ENCODE assay signal across 17 cellular contexts in the genomic region with DNA sequence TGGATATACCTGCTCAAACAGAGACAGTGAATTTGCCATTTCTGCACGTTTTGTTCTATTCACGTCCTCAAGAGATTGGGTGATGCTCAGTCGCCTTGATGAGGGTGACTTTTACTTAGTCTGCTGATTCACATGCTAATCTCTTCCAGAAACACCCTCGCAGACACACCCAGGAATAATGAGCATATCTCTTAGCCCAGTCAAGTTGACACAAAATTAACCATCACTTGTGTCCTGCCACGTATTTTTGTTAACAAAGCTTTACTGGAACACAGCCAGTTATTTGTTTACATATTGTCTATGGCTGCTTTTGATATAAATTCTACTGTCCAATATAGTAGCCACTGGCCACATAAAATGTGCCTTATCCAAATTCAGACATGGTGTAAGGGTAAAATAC.
DNase-seq lines count a peak whose midpoint lies in the region; ATAC-seq, FAIRE-seq and TF ChIP-seq lines count a peak whose summit lies in the region.
"Had no signal": no experiment of that assay in that cellular context is flagged by ENCODE, and none has a peak within 500 bp of the region (broad histone marks: within the 10 kb centered on the region; RNA-seq: fewer than 3 reads in every experiment).

No MANE protein-coding gene starts in this region.

- 0% methylated on average over 5 of the region's 5 CpGs for WGBS in K562 (ENCODE audit: insufficient coverage, low coverage, missing lambda C conversion rate)

- TF ChIP-seq EP300 in K562 (IDR thresholded peaks at IDR 0.05; ENCODE audit: low read length): no peak; the same call in 1 of the 2 replicates

- no peak for TF ChIP-seq CTCF in K562 (IDR thresholded peaks at IDR 0.05 in 2 of 3, conservative IDR thresholded peaks at IDR 0.05 in 1 of 3; ENCODE audit: insufficient read depth in 2 of 3, low read depth in 1 of 3, low read length in 3 of 3)
- TF ChIP-seq CTCF in WERI-Rb-1 (IDR thresholded peaks at IDR 0.05; ENCODE audit: low read depth, low read length): no peak
- TF ChIP-seq CTCF in PC-9 (conservative IDR thresholded peaks at IDR 0.05): no peak

- CTCF ChIA-PET in K562 (lab: Yijun Ruan, JAX; ENCODE audit: low intra/inter-chr PET ratio) (no interaction called here), PC-9 (lab: Charles Lee) (no interaction called here)

- in situ Hi-C loops in K562 (cut with MboI): no loop called here

- no TSS peak for BruUV-seq in K562 (replicated peaks; lab: Mats Ljungman, UMichigan)
- BruUV-seq in PC-9 (replicated peaks; lab: Mats Ljungman, UMichigan): no TSS peak

- no peaks in the 10 kb centered on the region for H3F3A ChIP-seq in PC-9 (ENCODE audit: insufficient read depth, low read depth)

- TF ChIP-seq RAD21 in K562 (CRISPR knock-in tag; conservative IDR thresholded peaks at IDR 0.05 in 1 of 2, IDR thresholded peaks at IDR 0.05 in 1 of 2): no peak

- ATAC-seq in K562: peak; percentile 50; the same call in 2 of the 3 replicates

- H3K27ac ChIP-seq in K562 (ENCODE audit: extremely low read depth, low read depth, low read length) (no peak overlapping the region), WERI-Rb-1 (no peak overlapping the region), PC-9 (no peak overlapping the region)

- no peak for TF ChIP-seq POLR2A in K562 (conservative IDR thresholded peaks at IDR 0.05)

- H3K4me3 ChIP-seq in K562: no peak overlapping the region
- H3K4me3 ChIP-seq in WERI-Rb-1 (ENCODE audit: low read depth, low read length): no peak overlapping the region
- H3K4me3 ChIP-seq in PC-9: no peak overlapping the region
- H3K4me3 ChIP-seq: HAP-1 had no signal

- H3K36me3 ChIP-seq in K562 (ENCODE audit: control insufficient read depth, insufficient read depth, low read length) (no peaks in the 10 kb centered on the region), WERI-Rb-1 (no peaks in the 10 kb centered on the region), PC-9 (ENCODE audit: low read depth) (no peaks in the 10 kb centered on the region)
- H3K36me3 ChIP-seq: HAP-1 had no signal

- DNase-seq in HUDEP-2 (lab: John Stamatoyannopoulos, UW; ENCODE audit: unreplicated experiment in 76 of 76) (peak in 66 of 76 experiments; percentile 1 to 87 (median 49)), NCI-H748 (lab: John Stamatoyannopoulos, UW; ENCODE audit: unreplicated experiment) (peak; percentile 76), K562 (ENCODE audit: extremely low read depth in 1 of 4, low spot score in 3 of 4) (peak in 2 of 4 experiments; percentile 7 to 38), cardiac septum (ENCODE audit: low spot score) (no peak), WERI-Rb-1 (no peak), PC-9 (no peak)
- DNase-seq: C1 segment of cervical spinal cord; Caco-2; CD4-positive, alpha-beta memory T cell; DMS153; DND-41; GOT3; HFFc6 had no signal

- no peak overlapping the region for H2AFZ ChIP-seq in K562 (ENCODE audit: low read depth, low read length)
- H2AFZ ChIP-seq in PC-9: no peak overlapping the region

- POLR2A ChIA-PET in K562 (lab: Yijun Ruan, JAX) (no interaction called here), PC-9 (lab: Charles Lee; ENCODE audit: unreplicated experiment) (no interaction called here)

- H3K27me3 ChIP-seq in K562 (ENCODE audit: control insufficient read depth in 2 of 2, insufficient read depth in 2 of 2, low read length in 2 of 2): no peaks in the 10 kb centered on the region
- no peaks in the 10 kb centered on the region for H3K27me3 ChIP-seq in WERI-Rb-1 (ENCODE audit: insufficient read depth, low read depth, severe bottlenecking)
- H3K27me3 ChIP-seq in PC-9 (ENCODE audit: insufficient read depth, low read depth): no peaks in the 10 kb centered on the region

- no peaks in the 10 kb centered on the region for H3K9me1 ChIP-seq in K562 (ENCODE audit: control insufficient read depth, insufficient read depth, low read length)

- H3K9me3 ChIP-seq in K562 (replicated peaks; ENCODE audit: control insufficient read depth, insufficient read depth, low read depth, low read length) (no peaks in the 10 kb centered on the region), WERI-Rb-1 (ENCODE audit: severe bottlenecking) (no peaks in the 10 kb centered on the region), PC-9 (ENCODE audit: insufficient read depth, low read depth) (no peaks in the 10 kb centered on the region)
- H3K9me3 ChIP-seq: Caco-2, HAP-1 had no signal

- H4K20me1 ChIP-seq in K562 (replicated peaks; ENCODE audit: control insufficient read depth, insufficient read depth, low read length): no peaks in the 10 kb centered on the region
- no peaks in the 10 kb centered on the region for H4K20me1 ChIP-seq in PC-9 (ENCODE audit: insufficient read depth)

- intact Hi-C loops in K562 (cut with micrococcal nuclease) (no loop called here), cardiac septum (cut with DNase I) (no loop called here), PC-9 (cut with micrococcal nuclease; ENCODE audit: unreplicated experiment) (no loop called here)

- no peaks in the 10 kb centered on the region for H3K79me2 ChIP-seq in K562 (ENCODE audit: control insufficient read depth, insufficient read depth, low read length)
- H3K79me2 ChIP-seq in PC-9 (ENCODE audit: low read depth): no peaks in the 10 kb centered on the region

- H3K4me2 ChIP-seq in K562 (ENCODE audit: insufficient read depth, low read length): no peak overlapping the region
- no peak overlapping the region for H3K4me2 ChIP-seq in PC-9

- no peaks in the 10 kb centered on the region for H3K9me2 ChIP-seq in PC-9 (ENCODE audit: insufficient read depth)

- H3K9ac ChIP-seq in K562 (ENCODE audit: insufficient read depth in 1 of 2, low read depth in 2 of 2, low read length in 2 of 2): no peak overlapping the region

- H3K4me1 ChIP-seq in K562 (replicated peaks in 1 of 2; ENCODE audit: control insufficient read depth in 2 of 2, insufficient read depth in 2 of 2, low read length in 2 of 2) (peaks cover 0 to 4% of the 10 kb centered on the region in 2 experiments; a peak in 2 of 5 replicates), PC-9 (replicated peaks; ENCODE audit: insufficient read depth) (no peaks in the 10 kb centered on the region)
- H3K4me1 ChIP-seq: Caco-2 had no signal

- peak; percentile 29 for FAIRE-seq in K562 (lab: Jason Lieb, UNC)
- FAIRE-seq: G401.6, GM12892, H54 had no signal

TF ChIP-seq in K562, 482 proteins besides CTCF, POLR2A, EP300 and RAD21 (continues in another document):
- TF ChIP-seq CTBP1 (IDR thresholded peaks at IDR 0.05; ENCODE audit: borderline replicate concordance) (0 out of 2 replicates have a peak, but pooled peaks have one; percentile 47), TAL1 (IDR thresholded peaks at IDR 0.05) (peak; percentile 39; the same call in 1 of the 2 replicates), CBFA2T3 (IDR thresholded peaks at IDR 0.05) (peak; percentile 60), ZNF431 (CRISPR knock-in tag; IDR thresholded peaks at IDR 0.05) (no peak), HMBOX1 (IDR thresholded peaks at IDR 0.05) (peak; percentile 38; the same call in 1 of the 2 replicates), SETDB1 (IDR thresholded peaks at IDR 0.05; ENCODE audit: low read length) (no peak), CBFA2T2 (conservative IDR thresholded peaks at IDR 0.05) (peak; percentile 34; the same call in 1 of the 2 replicates)
- TF ChIP-seq, protein P1, sequence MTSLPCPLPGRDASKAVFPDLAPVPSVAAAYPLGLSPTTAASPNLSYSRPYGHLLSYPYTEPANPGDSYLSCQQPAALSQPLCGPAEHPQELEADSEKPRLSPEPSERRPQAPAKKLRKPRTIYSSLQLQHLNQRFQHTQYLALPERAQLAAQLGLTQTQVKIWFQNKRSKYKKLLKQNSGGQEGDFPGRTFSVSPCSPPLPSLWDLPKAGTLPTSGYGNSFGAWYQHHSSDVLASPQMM (CRISPR knock-in tag; IDR thresholded peaks at IDR 0.05): no peak
- TF ChIP-seq, protein P2, sequence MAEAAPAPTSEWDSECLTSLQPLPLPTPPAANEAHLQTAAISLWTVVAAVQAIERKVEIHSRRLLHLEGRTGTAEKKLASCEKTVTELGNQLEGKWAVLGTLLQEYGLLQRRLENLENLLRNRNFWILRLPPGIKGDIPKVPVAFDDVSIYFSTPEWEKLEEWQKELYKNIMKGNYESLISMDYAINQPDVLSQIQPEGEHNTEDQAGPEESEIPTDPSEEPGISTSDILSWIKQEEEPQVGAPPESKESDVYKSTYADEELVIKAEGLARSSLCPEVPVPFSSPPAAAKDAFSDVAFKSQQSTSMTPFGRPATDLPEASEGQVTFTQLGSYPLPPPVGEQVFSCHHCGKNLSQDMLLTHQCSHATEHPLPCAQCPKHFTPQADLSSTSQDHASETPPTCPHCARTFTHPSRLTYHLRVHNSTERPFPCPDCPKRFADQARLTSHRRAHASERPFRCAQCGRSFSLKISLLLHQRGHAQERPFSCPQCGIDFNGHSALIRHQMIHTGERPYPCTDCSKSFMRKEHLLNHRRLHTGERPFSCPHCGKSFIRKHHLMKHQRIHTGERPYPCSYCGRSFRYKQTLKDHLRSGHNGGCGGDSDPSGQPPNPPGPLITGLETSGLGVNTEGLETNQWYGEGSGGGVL (CRISPR knock-in tag; IDR thresholded peaks at IDR 0.05): no peak
- TF ChIP-seq, protein P3, sequence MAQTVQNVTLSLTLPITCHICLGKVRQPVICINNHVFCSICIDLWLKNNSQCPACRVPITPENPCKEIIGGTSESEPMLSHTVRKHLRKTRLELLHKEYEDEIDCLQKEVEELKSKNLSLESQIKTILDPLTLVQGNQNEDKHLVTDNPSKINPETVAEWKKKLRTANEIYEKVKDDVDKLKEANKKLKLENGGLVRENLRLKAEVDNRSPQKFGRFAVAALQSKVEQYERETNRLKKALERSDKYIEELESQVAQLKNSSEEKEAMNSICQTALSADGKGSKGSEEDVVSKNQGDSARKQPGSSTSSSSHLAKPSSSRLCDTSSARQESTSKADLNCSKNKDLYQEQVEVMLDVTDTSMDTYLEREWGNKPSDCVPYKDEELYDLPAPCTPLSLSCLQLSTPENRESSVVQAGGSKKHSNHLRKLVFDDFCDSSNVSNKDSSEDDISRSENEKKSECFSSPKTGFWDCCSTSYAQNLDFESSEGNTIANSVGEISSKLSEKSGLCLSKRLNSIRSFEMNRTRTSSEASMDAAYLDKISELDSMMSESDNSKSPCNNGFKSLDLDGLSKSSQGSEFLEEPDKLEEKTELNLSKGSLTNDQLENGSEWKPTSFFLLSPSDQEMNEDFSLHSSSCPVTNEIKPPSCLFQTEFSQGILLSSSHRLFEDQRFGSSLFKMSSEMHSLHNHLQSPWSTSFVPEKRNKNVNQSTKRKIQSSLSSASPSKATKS (CRISPR knock-in tag; IDR thresholded peaks at IDR 0.05): no peak

Comparison
In these comparisons a context has a peak if more than half of its experiments do, and no peak if none do; other contexts are left out.
1. DNase-seq: peak in HUDEP-2 (66 of 76) and NCI-H748 (single experiment); none in cardiac septum (single experiment), WERI-Rb-1 (single experiment) and PC-9 (0 of 2).